ENCODE assay signal across 1 cellular context in the genomic region with DNA sequence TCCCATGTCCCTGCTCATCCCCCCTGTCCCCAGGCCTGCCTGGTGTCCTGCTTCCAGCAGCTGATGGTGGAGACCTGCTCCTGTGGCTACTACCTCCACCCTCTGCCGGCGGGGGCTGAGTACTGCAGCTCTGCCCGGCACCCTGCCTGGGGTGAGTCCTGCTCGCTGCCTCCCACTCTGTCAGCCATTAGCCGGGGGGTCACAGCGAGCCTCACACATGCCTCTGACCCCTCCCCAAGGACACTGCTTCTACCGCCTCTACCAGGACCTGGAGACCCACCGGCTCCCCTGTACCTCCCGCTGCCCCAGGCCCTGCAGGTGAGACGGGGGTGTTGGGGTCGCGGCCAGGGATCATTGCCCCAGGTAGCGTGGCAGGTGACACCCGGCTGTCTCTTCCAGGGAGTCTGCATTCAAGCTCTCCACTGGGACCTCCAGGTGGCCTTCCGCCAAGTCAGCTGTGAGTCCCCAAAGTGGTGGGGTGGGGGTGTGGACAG.
TF ChIP-seq lines count a peak whose summit lies in the region.

No MANE protein-coding gene starts in this region.

TF ChIP-seq in GM12878, 131 proteins besides CTCF, POLR2A, EP300 and RAD21:
- 0 out of 2 replicates have a peak, but pooled peaks have one; percentile 20 for TF ChIP-seq NR2F1 (conservative IDR thresholded peaks at IDR 0.05)
- 0 out of 2 replicates have a peak, but pooled peaks have one; percentile 31 for TF ChIP-seq LARP7 (IDR thresholded peaks at IDR 0.05)
- no peak for TF ChIP-seq MTA3 (IDR thresholded peaks at IDR 0.05; ENCODE audit: borderline replicate concordance, low read length)
- peak; percentile 54; the same call in 1 of the 2 replicates for TF ChIP-seq SMC3 (IDR thresholded peaks at IDR 0.05; ENCODE audit: borderline replicate concordance, low read length)
- no peak for TF ChIP-seq KAT2A (conservative IDR thresholded peaks at IDR 0.05; ENCODE audit: control insufficient read depth, low read depth, low read length)
- TF ChIP-seq, protein P1, sequence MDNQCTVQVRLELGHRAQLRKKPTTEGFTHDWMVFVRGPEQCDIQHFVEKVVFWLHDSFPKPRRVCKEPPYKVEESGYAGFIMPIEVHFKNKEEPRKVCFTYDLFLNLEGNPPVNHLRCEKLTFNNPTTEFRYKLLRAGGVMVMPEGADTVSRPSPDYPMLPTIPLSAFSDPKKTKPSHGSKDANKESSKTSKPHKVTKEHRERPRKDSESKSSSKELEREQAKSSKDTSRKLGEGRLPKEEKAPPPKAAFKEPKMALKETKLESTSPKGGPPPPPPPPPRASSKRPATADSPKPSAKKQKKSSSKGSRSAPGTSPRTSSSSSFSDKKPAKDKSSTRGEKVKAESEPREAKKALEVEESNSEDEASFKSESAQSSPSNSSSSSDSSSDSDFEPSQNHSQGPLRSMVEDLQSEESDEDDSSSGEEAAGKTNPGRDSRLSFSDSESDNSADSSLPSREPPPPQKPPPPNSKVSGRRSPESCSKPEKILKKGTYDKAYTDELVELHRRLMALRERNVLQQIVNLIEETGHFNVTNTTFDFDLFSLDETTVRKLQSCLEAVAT (IDR thresholded peaks at IDR 0.05) = no peak
- TF ChIP-seq YY1 (IDR thresholded peaks at IDR 0.05; ENCODE audit: low read depth, low read length) = 0 out of 2 replicates have a peak, but pooled peaks have one; percentile 31
